ENCODE assay signal across 14 cellular contexts in genomic region chr6:11223296-11223695, GRCh38. TPM values are rescaled to one million over a fixed set of nuclear protein-coding genes. Genes with fewer than 3 reads are reported as not detected.
DNase-seq lines count a peak whose midpoint lies in the region; ATAC-seq and TF ChIP-seq lines count a peak whose summit lies in the region.
"Had no signal": no experiment of that assay in that cellular context is flagged by ENCODE, and none has a peak within 500 bp of the region (broad histone marks: within the 10 kb centered on the region; RNA-seq: fewer than 3 reads in every experiment).

No MANE protein-coding gene starts in this region.

- WGBS in right cardiac atrium: 77% methylated on average over 4 of the region's 4 CpGs

- ATAC-seq in right cardiac atrium: no peak
- ATAC-seq in Right ventricle myocardium inferior: no peak
- ATAC-seq in activated CD4-positive, CD25-positive, alpha-beta regulatory T cell treated with anti-CD3 and anti-CD28 coated beads, Interleukin-2, amount 50 U/mL, for 24 hours: no peak
- ATAC-seq: GM23338 had no signal

- no peak for TF ChIP-seq POLR2A in vagina (IDR thresholded peaks at IDR 0.05)

- H3K4me3 Mint-ChIP-seq in brain: peak overlapping the region in 3 of 5 experiments; percentile 2 to 17 (median 11)
- H3K4me3 Mint-ChIP-seq: dendritic cell treated with granulocyte-macrophage colony-stimulating factor and Interleukin-4, amounts not matched to agents 40 ng/mL and 50 ng/mL, for 4 days; GM23338 had no signal

- H3K27me3 Mint-ChIP-seq in brain: peaks cover 6% of the 10 kb centered on the region

- H3K9me3 Mint-ChIP-seq in brain: peaks cover 0 to 2% (median 0%) of the 10 kb centered on the region in 5 experiments
- H3K9me3 Mint-ChIP-seq: dendritic cell treated with granulocyte-macrophage colony-stimulating factor and Interleukin-4, amounts not matched to agents 40 ng/mL and 50 ng/mL, for 4 days; GM23338 had no signal

- TF ChIP-seq CTCF in brain (conservative IDR thresholded peaks at IDR 0.05) (no peak), vagina (IDR thresholded peaks at IDR 0.05) (no peak)

- H3K4me3 ChIP-seq in right cardiac atrium (ENCODE audit: low read length) (peak overlapping the region; percentile 26), mucosa of rectum (ENCODE audit: low read length in 2 of 2) (no peak overlapping the region), vagina (no peak overlapping the region)
- H3K4me3 ChIP-seq: BLaER1, GM23338 had no signal

- peak overlapping the region in 4 of 5 experiments; percentile 31 to 58 (median 55) for H3K27ac Mint-ChIP-seq in brain
- H3K27ac Mint-ChIP-seq: dendritic cell treated with granulocyte-macrophage colony-stimulating factor and Interleukin-4, amounts not matched to agents 40 ng/mL and 50 ng/mL, for 4 days; GM23338 had no signal

- H3K36me3 ChIP-seq in mucosa of rectum (ENCODE audit: control insufficient read depth in 2 of 2, insufficient read depth in 2 of 2, low read length in 2 of 2): peaks cover 0 to 5% of the 10 kb centered on the region in 2 donors
- H3K36me3 ChIP-seq in vagina: no peaks in the 10 kb centered on the region
- H3K36me3 ChIP-seq: BLaER1 had no signal

- H3K9ac ChIP-seq in mucosa of rectum (ENCODE audit: low read depth in 1 of 2, low read length in 2 of 2): peak overlapping the region in 1 of 2 donors; percentile 6
- H3K9ac ChIP-seq: BLaER1 had no signal

- DNase-seq in right cardiac atrium: no peak
- DNase-seq in Right ventricle myocardium inferior (ENCODE audit: missing footprints): no peak
- no peak for DNase-seq in vagina (ENCODE audit: extremely low spot score in 2 of 2)
- DNase-seq in cerebellum (ENCODE audit: low spot score): no peak
- DNase-seq in AML-193 (lab: John Stamatoyannopoulos, UW): no peak
- DNase-seq: activated CD4-positive, alpha-beta T cell treated with anti-CD3 and anti-CD28 coated beads, Interleukin-2, amount 50 U/mL, for 48 hours; EL had no signal

- intact Hi-C loops in right cardiac atrium (cut with DNase I) (loop anchor here in 2 of 4 donors (10.0 kb wide), 1 partner anchor 48 kb away; no protein-coding TSS in a partner anchor), Right ventricle myocardium inferior (cut with DNase I) (loop anchor here (5.0 kb wide), 1 partner anchor 199 kb away; no protein-coding TSS in a partner anchor), vagina (cut with DNase I) (loop anchor here (10.0 kb wide), 1 partner anchor 48 kb away; no protein-coding TSS in a partner anchor)

- H3K27ac ChIP-seq in right cardiac atrium (ENCODE audit: low read length) (no peak overlapping the region), mucosa of rectum (ENCODE audit: low read depth in 2 of 2, low read length in 2 of 2) (peak overlapping the region; percentile 32 to 57), vagina (peak overlapping the region; percentile 50)
- H3K27ac ChIP-seq: BLaER1 had no signal

- peaks cover 91% of the 10 kb centered on the region for H3K4me1 Mint-ChIP-seq in brain

- H3K27me3 ChIP-seq in right cardiac atrium (ENCODE audit: control insufficient read depth, insufficient read depth) (no peaks in the 10 kb centered on the region), mucosa of rectum (ENCODE audit: control insufficient read depth in 2 of 2, insufficient read depth in 2 of 2, low read length in 2 of 2) (no peaks in the 10 kb centered on the region), vagina (no peaks in the 10 kb centered on the region)
- H3K27me3 ChIP-seq: BLaER1, neutrophil had no signal

- peaks cover 15% of the 10 kb centered on the region for H3K4me1 ChIP-seq in right cardiac atrium (ENCODE audit: control insufficient read depth, insufficient read depth, low read length)
- peaks cover 36 to 43% of the 10 kb centered on the region in 2 donors for H3K4me1 ChIP-seq in mucosa of rectum (ENCODE audit: control insufficient read depth in 2 of 2, insufficient read depth in 2 of 2, low read length in 2 of 2)
- H3K4me1 ChIP-seq in vagina: peaks cover 48% of the 10 kb centered on the region

- peaks cover 32% of the 10 kb centered on the region for H3K36me3 Mint-ChIP-seq in brain

- H3K9me3 ChIP-seq in right cardiac atrium (ENCODE audit: control insufficient read depth, low read length) (no peaks in the 10 kb centered on the region), mucosa of rectum (ENCODE audit: control insufficient read depth in 2 of 2, low read length in 2 of 2) (no peaks in the 10 kb centered on the region), vagina (no peaks in the 10 kb centered on the region)
- H3K9me3 ChIP-seq: neutrophil had no signal

RNA-seq across cellular contexts. Expression of gene NEDD9, which starts 9.2 kb away (rescaled TPM):
- total RNA-seq in right cardiac atrium (10 to 100 TPM; 21.8 to 38.0 (median 29.1) TPM), Right ventricle myocardium inferior (29.3 TPM), vagina (45.4 TPM), cerebellum (9.7 TPM)
- polyA plus RNA-seq in right cardiac atrium (20.9 TPM), brain (ENCODE audit: insufficient read depth, low read depth, low replicate concordance) (6.3 TPM)
